Comparison of ENCODE assay signal across 13 cellular contexts in genomic region chr17:35786941-35787432, GRCh38.
A peak's percentile ranks its signal among the peaks of the same experiment; 100 is the strongest.
DNase-seq lines count a peak whose midpoint lies in the region; ATAC-seq lines count a peak whose summit lies in the region.
"Had no signal": no experiment of that assay in that cellular context is flagged by ENCODE, and none has a peak within 500 bp of the region (broad histone marks: within the 10 kb centered on the region; RNA-seq: fewer than 3 reads in every experiment).

No MANE protein-coding gene starts in this region.

- peak; percentile 92 for DNase-seq in ELF-1 (ENCODE audit: low read depth, low spot score)
- DNase-seq in T1000 (lab: John Stamatoyannopoulos, UW): peak; percentile 11
- DNase-seq in iris pigment epithelial cell (ENCODE audit: low read depth): peak; percentile 63
- no peak for DNase-seq in Ammon's horn (ENCODE audit: low spot score)
- DNase-seq in NCI-H146 treated with DMSO at 0.1 percent for 48 hours (lab: John Stamatoyannopoulos, UW; ENCODE audit: unreplicated experiment): no peak
- DNase-seq: left cardiac atrium, NCI-H1105, NCI-H524 had no signal

- no peak for ATAC-seq in HG02885 (IDR thresholded peaks at IDR 0.05; ENCODE audit: poor library complexity, unreplicated experiment)
- no peak for ATAC-seq in HG02798 (IDR thresholded peaks at IDR 0.05; ENCODE audit: poor library complexity, unreplicated experiment)
- ATAC-seq: activated CD4-positive, CD25-positive, alpha-beta regulatory T cell treated with anti-CD3 and anti-CD28 coated beads, Interleukin-2, amount 50 U/mL, for 24 hours; left cardiac atrium had no signal

- no peak overlapping the region for H3K4me3 ChIP-seq in skin epidermis
- H3K4me3 ChIP-seq: BLaER1 had no signal

- peak overlapping the region in 12 of 21 experiments; percentile 0 to 75 (median 35) for H3K27ac ChIP-seq in skin epidermis
- H3K27ac ChIP-seq: BLaER1 had no signal

Comparison
In these comparisons a context has a peak if more than half of its experiments do, and no peak if none do; other contexts are left out.
1. DNase-seq: peak in ELF-1 (single experiment), T1000 (single experiment) and iris pigment epithelial cell (single experiment); none in Ammon's horn (single experiment) and NCI-H146 treated with DMSO at 0.1 percent for 48 hours (single experiment).